Comparison of ENCODE assay signal across 7 cellular contexts in genomic region chr16:16672180-16672812, GRCh38.
DNase-seq lines count a peak whose midpoint lies in the region; ATAC-seq, FAIRE-seq and TF ChIP-seq lines count a peak whose summit lies in the region.
"Not testable (repeated sequence)": the region's sequence is repeated elsewhere in the genome, so short reads cannot be mapped to it uniquely, and the experiment has no call there.

No MANE protein-coding gene starts in this region.

- not testable (repeated sequence) for TF ChIP-seq RAD21 in GM12878 (IDR thresholded peaks at IDR 0.05; ENCODE audit: insufficient read depth, low read depth, low read length); K562 (CRISPR knock-in tag; conservative IDR thresholded peaks at IDR 0.05 in 1 of 2, IDR thresholded peaks at IDR 0.05 in 1 of 2)

- not testable (repeated sequence) for H3K9me3 ChIP-seq in GM12878 (replicated peaks; ENCODE audit: control insufficient read depth, insufficient read depth, low read length); K562 (replicated peaks; ENCODE audit: control insufficient read depth, insufficient read depth, low read depth, low read length)

- H3K4me2 ChIP-seq in GM12878 (ENCODE audit: control insufficient read depth, insufficient read depth); K562 (ENCODE audit: insufficient read depth, low read length): not testable (repeated sequence)

- no CpG with 5 or more reads among the region's 3 CpGs for WGBS in GM12878 (ENCODE audit: insufficient coverage, insufficient replicate concordance, low lambda C conversion rate, missing lambda C conversion rate)
- WGBS in K562 (ENCODE audit: insufficient coverage, low coverage, missing lambda C conversion rate), result no CpG with 5 or more reads among the region's 3 CpGs

- CTCF ChIA-PET in activated CD8-positive, alpha-beta T cell treated with anti-CD3 and anti-CD28 coated beads for 36 hours (lab: Charles Lee); GM12878 (lab: Yijun Ruan, JAX); K562 (lab: Yijun Ruan, JAX; ENCODE audit: low intra/inter-chr PET ratio): not testable (repeated sequence)

- FAIRE-seq in GM12878 (lab: Jason Lieb, UNC), result not testable (repeated sequence)
- peak; percentile 19 for FAIRE-seq in K562 (lab: Jason Lieb, UNC)

- H3K9ac ChIP-seq in GM12878 (ENCODE audit: control insufficient read depth, insufficient read depth, low read length); K562 (ENCODE audit: insufficient read depth in 1 of 2, low read depth in 2 of 2, low read length in 2 of 2): not testable (repeated sequence)

- not testable (repeated sequence) for TF ChIP-seq CTCF in activated CD8-positive, alpha-beta T cell treated with anti-CD3 and anti-CD28 coated beads for 36 hours (IDR thresholded peaks at IDR 0.05); GM12878 (IDR thresholded peaks at IDR 0.05 in 2 of 3, conservative IDR thresholded peaks at IDR 0.05 in 1 of 3; ENCODE audit: control insufficient read depth in 2 of 3, extremely low read depth in 1 of 3, insufficient read depth in 1 of 3, low read depth in 3 of 3, low read length in 3 of 3); K562 (IDR thresholded peaks at IDR 0.05 in 2 of 3, conservative IDR thresholded peaks at IDR 0.05 in 1 of 3; ENCODE audit: insufficient read depth in 2 of 3, low read depth in 1 of 3, low read length in 3 of 3)

- not testable (repeated sequence) for H3K4me1 ChIP-seq in GM12878 (ENCODE audit: control insufficient read depth, insufficient read depth, low read length); K562 (replicated peaks in 1 of 2; ENCODE audit: control insufficient read depth in 2 of 2, insufficient read depth in 2 of 2, low read length in 2 of 2)

- not testable (repeated sequence) for H3K27me3 ChIP-seq in GM12878 (replicated peaks in 1 of 2; ENCODE audit: control insufficient read depth in 2 of 2, insufficient read depth in 2 of 2, low read length in 1 of 2); K562 (ENCODE audit: control insufficient read depth in 2 of 2, insufficient read depth in 2 of 2, low read length in 2 of 2)

- intact Hi-C loops in activated CD8-positive, alpha-beta T cell treated with anti-CD3 and anti-CD28 coated beads for 36 hours (cut with micrococcal nuclease); GM12878 (cut with micrococcal nuclease; ENCODE audit: unreplicated experiment); K562 (cut with micrococcal nuclease): not testable (repeated sequence)

- not testable (repeated sequence) for H3K36me3 Mint-ChIP-seq in activated CD8-positive, alpha-beta T cell treated with anti-CD3 and anti-CD28 coated beads for 36 hours (ENCODE audit: low read depth); activated T-cell treated with anti-CD3 and anti-CD28 coated beads, Interleukin-2, amount 50 U/mL, for 72 hours (ENCODE audit: insufficient read depth in 2 of 2); activated naive CD8-positive, alpha-beta T cell treated with anti-CD3 and anti-CD28 coated beads, Interleukin-2, amount 50 U/mL, for 24 hours (ENCODE audit: low read depth); stimulated activated effector memory CD8-positive, alpha-beta T cell treated with anti-CD3 and anti-CD28 coated beads, Interleukin-12 subunit alpha, Interleukin-12 subunit beta, amount 100 ng/mL, for 72 hours

- not testable (repeated sequence) for H2AFZ ChIP-seq in GM12878 (ENCODE audit: control insufficient read depth, low read depth, low read length); K562 (ENCODE audit: low read depth, low read length)

- peak; percentile 42 for ATAC-seq in activated CD8-positive, alpha-beta T cell treated with anti-CD3 and anti-CD28 coated beads for 36 hours
- peak; percentile 71 to 80 for ATAC-seq in activated T-cell treated with anti-CD3 and anti-CD28 coated beads, Interleukin-2, amount 50 U/mL, for 72 hours (replicated peaks in 1 of 2)
- peak; percentile 28 for ATAC-seq in activated naive CD8-positive, alpha-beta T cell treated with anti-CD3 and anti-CD28 coated beads, Interleukin-2, amount 50 U/mL, for 24 hours
- peak; percentile 61 for ATAC-seq in GM12878
- ATAC-seq in K562, result peak; percentile 59; the same call in 2 of the 3 replicates
- peak; percentile 13 for ATAC-seq in stimulated activated effector memory CD8-positive, alpha-beta T cell treated with anti-CD3 and anti-CD28 coated beads, Interleukin-12 subunit alpha, Interleukin-12 subunit beta, amount 100 ng/mL, for 72 hours
- ATAC-seq in stimulated activated naive CD8-positive, alpha-beta T cell treated with anti-CD3 and anti-CD28 coated beads, Interleukin-15, amount 100 ng/mL, for 72 hours, result peak; percentile 89

- not testable (repeated sequence) for DNase-seq in activated CD8-positive, alpha-beta T cell treated with anti-CD3 and anti-CD28 coated beads for 36 hours; activated T-cell treated with anti-CD3 and anti-CD28 coated beads, Interleukin-2, amount 50 U/mL, for 72 hours; activated naive CD8-positive, alpha-beta T cell treated with anti-CD3 and anti-CD28 coated beads, Interleukin-2, amount 50 U/mL, for 24 hours; GM12878 (ENCODE audit: low read depth, low spot score); K562 (ENCODE audit: extremely low read depth in 1 of 4, low spot score in 3 of 4); stimulated activated effector memory CD8-positive, alpha-beta T cell treated with anti-CD3 and anti-CD28 coated beads, Interleukin-12 subunit alpha, Interleukin-12 subunit beta, amount 100 ng/mL, for 72 hours (ENCODE audit: low spot score in 2 of 2); stimulated activated naive CD8-positive, alpha-beta T cell treated with anti-CD3 and anti-CD28 coated beads, Interleukin-15, amount 100 ng/mL, for 72 hours

- not testable (repeated sequence) for H3K4me3 ChIP-seq in GM12878, K562

- not testable (repeated sequence) for BruUV-seq in GM12878 (replicated peaks; lab: Mats Ljungman, UMichigan); K562 (replicated peaks; lab: Mats Ljungman, UMichigan)

- H3K9me3 Mint-ChIP-seq in activated CD8-positive, alpha-beta T cell treated with anti-CD3 and anti-CD28 coated beads for 36 hours; activated T-cell treated with anti-CD3 and anti-CD28 coated beads, Interleukin-2, amount 50 U/mL, for 72 hours; activated naive CD8-positive, alpha-beta T cell treated with anti-CD3 and anti-CD28 coated beads, Interleukin-2, amount 50 U/mL, for 24 hours; stimulated activated effector memory CD8-positive, alpha-beta T cell treated with anti-CD3 and anti-CD28 coated beads, Interleukin-12 subunit alpha, Interleukin-12 subunit beta, amount 100 ng/mL, for 72 hours; stimulated activated naive CD8-positive, alpha-beta T cell treated with anti-CD3 and anti-CD28 coated beads, Interleukin-15, amount 100 ng/mL, for 72 hours: not testable (repeated sequence)

- H3K4me3 Mint-ChIP-seq in activated CD8-positive, alpha-beta T cell treated with anti-CD3 and anti-CD28 coated beads for 36 hours; activated T-cell treated with anti-CD3 and anti-CD28 coated beads, Interleukin-2, amount 50 U/mL, for 72 hours; activated naive CD8-positive, alpha-beta T cell treated with anti-CD3 and anti-CD28 coated beads, Interleukin-2, amount 50 U/mL, for 24 hours; stimulated activated effector memory CD8-positive, alpha-beta T cell treated with anti-CD3 and anti-CD28 coated beads, Interleukin-12 subunit alpha, Interleukin-12 subunit beta, amount 100 ng/mL, for 72 hours; stimulated activated naive CD8-positive, alpha-beta T cell treated with anti-CD3 and anti-CD28 coated beads, Interleukin-15, amount 100 ng/mL, for 72 hours: not testable (repeated sequence)

- not testable (repeated sequence) for H3K36me3 ChIP-seq in GM12878 (ENCODE audit: control insufficient read depth in 2 of 2, insufficient read depth in 2 of 2, low read length in 1 of 2); K562 (ENCODE audit: control insufficient read depth, insufficient read depth, low read length)

- H3K27ac Mint-ChIP-seq in activated CD8-positive, alpha-beta T cell treated with anti-CD3 and anti-CD28 coated beads for 36 hours; activated T-cell treated with anti-CD3 and anti-CD28 coated beads, Interleukin-2, amount 50 U/mL, for 72 hours; activated naive CD8-positive, alpha-beta T cell treated with anti-CD3 and anti-CD28 coated beads, Interleukin-2, amount 50 U/mL, for 24 hours; stimulated activated effector memory CD8-positive, alpha-beta T cell treated with anti-CD3 and anti-CD28 coated beads, Interleukin-12 subunit alpha, Interleukin-12 subunit beta, amount 100 ng/mL, for 72 hours; stimulated activated naive CD8-positive, alpha-beta T cell treated with anti-CD3 and anti-CD28 coated beads, Interleukin-15, amount 100 ng/mL, for 72 hours: not testable (repeated sequence)

- in situ Hi-C loops in GM12878 (cut with MboI); K562 (cut with MboI): not testable (repeated sequence)

- RAD21 ChIA-PET in GM12878 (lab: Charles Lee; ENCODE audit: unreplicated experiment), result not testable (repeated sequence)

- not testable (repeated sequence) for H3K4me1 Mint-ChIP-seq in activated CD8-positive, alpha-beta T cell treated with anti-CD3 and anti-CD28 coated beads for 36 hours (ENCODE audit: low read depth); activated T-cell treated with anti-CD3 and anti-CD28 coated beads, Interleukin-2, amount 50 U/mL, for 72 hours (ENCODE audit: low read depth); activated naive CD8-positive, alpha-beta T cell treated with anti-CD3 and anti-CD28 coated beads, Interleukin-2, amount 50 U/mL, for 24 hours; stimulated activated effector memory CD8-positive, alpha-beta T cell treated with anti-CD3 and anti-CD28 coated beads, Interleukin-12 subunit alpha, Interleukin-12 subunit beta, amount 100 ng/mL, for 72 hours; stimulated activated naive CD8-positive, alpha-beta T cell treated with anti-CD3 and anti-CD28 coated beads, Interleukin-15, amount 100 ng/mL, for 72 hours

- TF ChIP-seq EP300 in GM12878 (IDR thresholded peaks at IDR 0.05; ENCODE audit: borderline replicate concordance in 1 of 2, control insufficient read depth in 1 of 2, low read depth in 2 of 2, low read length in 2 of 2); K562 (IDR thresholded peaks at IDR 0.05; ENCODE audit: low read length): not testable (repeated sequence)

- POLR2A ChIA-PET in activated CD8-positive, alpha-beta T cell treated with anti-CD3 and anti-CD28 coated beads for 36 hours (lab: Charles Lee); GM12878 (lab: Charles Lee); K562 (lab: Yijun Ruan, JAX): not testable (repeated sequence)

- H3K27ac ChIP-seq in GM12878 (ENCODE audit: control insufficient read depth, insufficient read depth); K562 (ENCODE audit: extremely low read depth, low read depth, low read length): not testable (repeated sequence)

- not testable (repeated sequence) for TF ChIP-seq POLR2A in GM12878 (IDR thresholded peaks at IDR 0.05; ENCODE audit: low read depth, low read length); K562 (conservative IDR thresholded peaks at IDR 0.05)

- not testable (repeated sequence) for H4K20me1 ChIP-seq in GM12878 (ENCODE audit: control insufficient read depth, insufficient read depth); K562 (replicated peaks; ENCODE audit: control insufficient read depth, insufficient read depth, low read length)

- not testable (repeated sequence) for H3K79me2 ChIP-seq in GM12878 (ENCODE audit: control insufficient read depth, insufficient read depth, low read length); K562 (ENCODE audit: control insufficient read depth, insufficient read depth, low read length)

- not testable (repeated sequence) for H3K27me3 Mint-ChIP-seq in activated CD8-positive, alpha-beta T cell treated with anti-CD3 and anti-CD28 coated beads for 36 hours; activated T-cell treated with anti-CD3 and anti-CD28 coated beads, Interleukin-2, amount 50 U/mL, for 72 hours (ENCODE audit: low read depth); activated naive CD8-positive, alpha-beta T cell treated with anti-CD3 and anti-CD28 coated beads, Interleukin-2, amount 50 U/mL, for 24 hours; stimulated activated naive CD8-positive, alpha-beta T cell treated with anti-CD3 and anti-CD28 coated beads, Interleukin-15, amount 100 ng/mL, for 72 hours

- SMC1A ChIA-PET in GM12878 (lab: Charles Lee; ENCODE audit: uncharacterized antibody, unreplicated experiment), result not testable (repeated sequence)

- not testable (repeated sequence) for H3K9me1 ChIP-seq in K562 (ENCODE audit: control insufficient read depth, insufficient read depth, low read length)

Comparison
In these comparisons a context has a peak if more than half of its experiments do, and no peak if none do; other contexts are left out.
1. ATAC-seq: peak in every context shown above with its lines; median percentile 89 in stimulated activated naive CD8-positive, alpha-beta T cell treated with anti-CD3 and anti-CD28 coated beads, Interleukin-15, amount 100 ng/mL, for 72 hours; 76 in activated T-cell treated with anti-CD3 and anti-CD28 coated beads, Interleukin-2, amount 50 U/mL, for 72 hours; 61 in GM12878; 59 in K562; 42 in activated CD8-positive, alpha-beta T cell treated with anti-CD3 and anti-CD28 coated beads for 36 hours; 28 in activated naive CD8-positive, alpha-beta T cell treated with anti-CD3 and anti-CD28 coated beads, Interleukin-2, amount 50 U/mL, for 24 hours; 13 in stimulated activated effector memory CD8-positive, alpha-beta T cell treated with anti-CD3 and anti-CD28 coated beads, Interleukin-12 subunit alpha, Interleukin-12 subunit beta, amount 100 ng/mL, for 72 hours.